ENCODE assay signal across 10 cellular contexts in genomic region chrX:37905436-37906147, GRCh38. TPM values are rescaled to one million over a fixed set of nuclear protein-coding genes. Genes with fewer than 3 reads are reported as not detected.
DNase-seq lines count a peak whose midpoint lies in the region; ATAC-seq and TF ChIP-seq lines count a peak whose summit lies in the region.
"Had no signal": no experiment of that assay in that cellular context is flagged by ENCODE, and none has a peak within 500 bp of the region (broad histone marks: within the 10 kb centered on the region; RNA-seq: fewer than 3 reads in every experiment).

No MANE protein-coding gene starts in this region.

- H3K27me3 ChIP-seq in OCI-LY1 (ENCODE audit: insufficient read depth, low read length), result no peaks in the 10 kb centered on the region
- H3K27me3 ChIP-seq in neuronal stem cell (ENCODE audit: control insufficient read depth in 3 of 3, insufficient read depth in 3 of 3, low read depth in 1 of 3, low read length in 3 of 3), result peaks cover 0 to 21% (median 0%) of the 10 kb centered on the region in 3 experiments
- H3K27me3 ChIP-seq: ovary had no signal

- no CpG with 5 or more reads among the region's 36 CpGs for WGBS in neuronal stem cell (ENCODE audit: extremely low coverage in 2 of 2, insufficient read length in 2 of 2, insufficient replicate concordance in 1 of 2), 2 donors

- no peak overlapping the region for H3K23ac ChIP-seq in neuronal stem cell (ENCODE audit: low read depth, low read length, poor library complexity)

- no peak overlapping the region for H3K4me3 ChIP-seq in OCI-LY1 (ENCODE audit: low read depth, low read length, poor library complexity, severe bottlenecking)
- H3K4me3 ChIP-seq in neuronal stem cell (ENCODE audit: low read length in 2 of 2), result peak overlapping the region in 1 of 2 donors; percentile 76
- H3K4me3 ChIP-seq: ovary had no signal

- no peak overlapping the region for H2BK5ac ChIP-seq in neuronal stem cell (ENCODE audit: low read length)

- H3K36me3 ChIP-seq in OCI-LY1 (ENCODE audit: insufficient read depth, low read length), result no peaks in the 10 kb centered on the region
- no peaks in the 10 kb centered on the region for H3K36me3 ChIP-seq in neuronal stem cell (replicated peaks in 1 of 2; ENCODE audit: control insufficient read depth in 2 of 2, insufficient read depth in 2 of 2, low read length in 2 of 2)
- H3K36me3 ChIP-seq: ovary had no signal

- no peak overlapping the region for H3K4me3 Mint-ChIP-seq in endothelial cell (ENCODE audit: unreplicated experiment)
- H3K4me3 Mint-ChIP-seq: B cell had no signal

- DNase-seq in NCI-H1417 (lab: John Stamatoyannopoulos, UW), result peak in 2 of 3 experiments; percentile 70 to 74
- DNase-seq in NCI-H1417 treated with DMSO at 0.1 percent for 48 hours (lab: John Stamatoyannopoulos, UW), result no peak
- DNase-seq in endothelial cell (ENCODE audit: low spot score), result peak; percentile 20
- peak; percentile 21 for DNase-seq in neuronal stem cell (ENCODE audit: low spot score)
- no peak for DNase-seq in MV-4-11 (lab: John Stamatoyannopoulos, UW)
- DNase-seq in NCI-H146 (lab: John Stamatoyannopoulos, UW), result no peak
- DNase-seq in sciatic nerve (ENCODE audit: low spot score), result no peak

- no peaks in the 10 kb centered on the region for H4K20me1 ChIP-seq in OCI-LY1 (ENCODE audit: insufficient read depth, low read length)

- H3K27me3 Mint-ChIP-seq in endothelial cell (ENCODE audit: unreplicated experiment), result no peaks in the 10 kb centered on the region

- TF ChIP-seq CTCF in OCI-LY1 (IDR thresholded peaks at IDR 0.05; ENCODE audit: low read length) (peak; percentile 20; the same call in 1 of the 2 replicates), endothelial cell (IDR thresholded peaks at IDR 0.05; ENCODE audit: unreplicated experiment) (no peak)

- H3K14ac ChIP-seq in neuronal stem cell (ENCODE audit: low read length), result no peak overlapping the region

- H4K8ac ChIP-seq in neuronal stem cell (ENCODE audit: low read depth, low read length), result no peak overlapping the region

- intact Hi-C loops in sciatic nerve (cut with DNase I), result no loop called here

- H3K4me1 ChIP-seq in OCI-LY1 (ENCODE audit: insufficient read depth, low read length, severe bottlenecking) (no peaks in the 10 kb centered on the region), neuronal stem cell (ENCODE audit: control insufficient read depth in 2 of 2, insufficient read depth in 1 of 2, low read depth in 1 of 2, low read length in 2 of 2) (no peaks in the 10 kb centered on the region)

- ATAC-seq in sciatic nerve, result no peak

- H3K4me2 ChIP-seq in OCI-LY1 (ENCODE audit: low read length) (no peak overlapping the region), neuronal stem cell (ENCODE audit: insufficient read depth, low read length, poor library complexity, severe bottlenecking) (peak overlapping the region; percentile 45)

- H2AK5ac ChIP-seq in neuronal stem cell (ENCODE audit: low read depth, low read length), result no peak overlapping the region

- H3K9ac ChIP-seq in OCI-LY1 (ENCODE audit: low read length) (no peak overlapping the region), neuronal stem cell (ENCODE audit: low read depth, low read length, poor library complexity) (peak overlapping the region; percentile 60)

- no peaks in the 10 kb centered on the region for H3F3A ChIP-seq in OCI-LY1 (ENCODE audit: insufficient read depth, low read length)

- no peaks in the 10 kb centered on the region for H3K9me2 ChIP-seq in OCI-LY1 (ENCODE audit: low read depth, low read length)

- no peak overlapping the region for H4K91ac ChIP-seq in neuronal stem cell (ENCODE audit: low read depth, low read length, poor library complexity)

- H3K9me3 ChIP-seq in OCI-LY1 (ENCODE audit: low read length) (no peaks in the 10 kb centered on the region), neuronal stem cell (replicated peaks in 1 of 2; ENCODE audit: control insufficient read depth in 2 of 2, insufficient read depth in 1 of 2, low read depth in 1 of 2, low read length in 2 of 2) (no peaks in the 10 kb centered on the region)
- H3K9me3 ChIP-seq: ovary had no signal

- H3K27ac ChIP-seq in OCI-LY1 (ENCODE audit: low read depth, low read length, poor library complexity, severe bottlenecking) (no peak overlapping the region), neuronal stem cell (replicated peaks; ENCODE audit: low read length) (no peak overlapping the region)
- H3K27ac ChIP-seq: ovary had no signal

- no peaks in the 10 kb centered on the region for H3K9me3 Mint-ChIP-seq in endothelial cell (ENCODE audit: unreplicated experiment)

- no peaks in the 10 kb centered on the region for H3K4me1 Mint-ChIP-seq in endothelial cell (ENCODE audit: unreplicated experiment)
- H3K4me1 Mint-ChIP-seq: B cell had no signal

- H3K4ac ChIP-seq in neuronal stem cell (ENCODE audit: low read length), result no peak overlapping the region

- no peak overlapping the region for H3K27ac Mint-ChIP-seq in endothelial cell (ENCODE audit: unreplicated experiment)
- H3K27ac Mint-ChIP-seq: B cell had no signal

- H2BK120ac ChIP-seq in neuronal stem cell (ENCODE audit: low read depth, low read length), result no peak overlapping the region

- no peaks in the 10 kb centered on the region for H3K36me3 Mint-ChIP-seq in endothelial cell (ENCODE audit: low read depth, unreplicated experiment)

- no peak overlapping the region for H2BK12ac ChIP-seq in neuronal stem cell (ENCODE audit: low read length)

- no peak overlapping the region for H2BK15ac ChIP-seq in neuronal stem cell (ENCODE audit: low read length)

- H3K79me2 ChIP-seq in OCI-LY1 (ENCODE audit: insufficient read depth, low read length), result no peaks in the 10 kb centered on the region

- H3K18ac ChIP-seq in neuronal stem cell (ENCODE audit: low read length), result no peak overlapping the region

- H2AFZ ChIP-seq in OCI-LY1 (ENCODE audit: low read length) (no peak overlapping the region), neuronal stem cell (ENCODE audit: low read length) (no peak overlapping the region)

- no peaks in the 10 kb centered on the region for H3K79me1 ChIP-seq in neuronal stem cell (ENCODE audit: low read depth, low read length)

RNA-seq across cellular contexts. Expression of gene DYNLT3, which starts 58.2 kb away (rescaled TPM):
- total RNA-seq in endothelial cell (ENCODE audit: unreplicated experiment) (13.4 TPM), sciatic nerve (33.3 TPM)
- polyA plus RNA-seq in neuronal stem cell (2013, experiment 1 of 2), result 4.7 TPM
- polyA plus RNA-seq in neuronal stem cell (2013, experiment 2 of 2), result 4.5 TPM

Comparison
In these comparisons a context has a peak if more than half of its experiments do, and no peak if none do; other contexts are left out.
1. DNase-seq: peak in NCI-H1417 (2 of 3), endothelial cell (single experiment) and neuronal stem cell (single experiment); none in NCI-H1417 treated with DMSO at 0.1 percent for 48 hours (single experiment), MV-4-11 (single experiment), NCI-H146 (single experiment) and sciatic nerve (single experiment).